Comparison of ENCODE assay signal across 27 cellular contexts in genomic region chr7:27083646-27084045, GRCh38. TPM values are rescaled to one million over a fixed set of nuclear protein-coding genes. Genes with fewer than 3 reads are reported as not detected.
A peak's percentile ranks its signal among the peaks of the same experiment; 100 is the strongest.
DNase-seq lines count a peak whose midpoint lies in the region; ATAC-seq and TF ChIP-seq lines count a peak whose summit lies in the region.
"Had no signal": no experiment of that assay in that cellular context is flagged by ENCODE, and none has a peak within 500 bp of the region (broad histone marks: within the 10 kb centered on the region; RNA-seq: fewer than 3 reads in every experiment).

No MANE protein-coding gene starts in this region.

- no peaks in the 10 kb centered on the region for H3K36me3 ChIP-seq in mucosa of descending colon (ENCODE audit: low read depth)
- H3K36me3 ChIP-seq: heart right ventricle, neutrophil, stomach had no signal

- H3K9me3 ChIP-seq in mucosa of descending colon, result no peaks in the 10 kb centered on the region
- H3K9me3 ChIP-seq: heart right ventricle, neutrophil had no signal

- no peak overlapping the region for H3K4me3 ChIP-seq in mucosa of descending colon
- H3K4me3 ChIP-seq: GM23248, heart right ventricle, stomach had no signal

- H3K4me1 ChIP-seq in mucosa of descending colon (ENCODE audit: low read depth), result peaks cover 7% of the 10 kb centered on the region
- H3K4me1 ChIP-seq: stomach had no signal

- intact Hi-C loops in mucosa of descending colon (cut with DNase I, micrococcal nuclease), result no loop called here
- intact Hi-C loops in cardiac septum (cut with DNase I), result no loop called here

- peak; percentile 37 for DNase-seq in NCI-H1092 treated with DMSO at 0.1 percent for 48 hours (lab: John Stamatoyannopoulos, UW)
- DNase-seq in NCI-H1092 (lab: John Stamatoyannopoulos, UW), result no peak
- DNase-seq in mucosa of descending colon, result no peak
- DNase-seq in NCI-H82 (lab: John Stamatoyannopoulos, UW), result no peak
- no peak for DNase-seq in cardiac septum (ENCODE audit: low spot score)
- DNase-seq: 8988T; activated CD4-positive, alpha-beta T cell treated with anti-CD3 and anti-CD28 coated beads for 36 hours; activated CD8-positive, alpha-beta T cell treated with anti-CD3 and anti-CD28 coated beads, Interleukin-2, amount 10 ng/mL, durations not matched to agents 7 days and 5 days; amygdala; Calu3; GM23248; heart right ventricle; KBM-7; NCI-H1105 treated with DMSO at 0.1 percent for 48 hours; NCI-H1930; NCI-H2227 treated with DMSO at 0.1 percent for 48 hours; NCI-H748 treated with DMSO at 0.1 percent for 48 hours; right cardiac atrium; stimulated activated CD4-positive, alpha-beta T cell treated with anti-CD3 and anti-CD28 coated beads, Interleukin-2, amount 100 ng/mL, for 24 hours; stomach; T-helper 9 cell had no signal

- TF ChIP-seq CTCF in mucosa of descending colon (IDR thresholded peaks at IDR 0.05), result no peak

- ATAC-seq in GM19351 (IDR thresholded peaks at IDR 0.05; ENCODE audit: unreplicated experiment), result peak; percentile 43
- ATAC-seq in HG03520 (IDR thresholded peaks at IDR 0.05; ENCODE audit: unreplicated experiment), result peak; percentile 49
- peak; percentile 34 for ATAC-seq in mucosa of descending colon
- no peak for ATAC-seq in HG03135 (IDR thresholded peaks at IDR 0.05; ENCODE audit: unreplicated experiment)
- ATAC-seq: activated CD4-positive, alpha-beta T cell treated with anti-CD3 and anti-CD28 coated beads for 36 hours; activated CD8-positive, alpha-beta T cell treated with anti-CD3 and anti-CD28 coated beads, Interleukin-2, amount 10 ng/mL, durations not matched to agents 7 days and 5 days; heart right ventricle; right cardiac atrium had no signal

RNA-seq across cellular contexts. Expression of gene HOXA1, which starts 12.2 kb away (rescaled TPM):
- total RNA-seq in mucosa of descending colon (1 to 10 TPM; 1.5 to 2.7 (median 2.1) TPM), cardiac septum (0.19 TPM)
- total RNA-seq: frontal cortex had no signal

RNA-seq across cellular contexts. Expression of gene HOXA2, which starts 18.8 kb away (rescaled TPM):
- total RNA-seq in mucosa of descending colon, result 1 to 10 TPM; 3.2 to 4.3 (median 3.3) TPM
- total RNA-seq in cardiac septum, result 0.30 TPM
- total RNA-seq: activated CD4-positive, alpha-beta T cell treated with anti-CD3 and anti-CD28 coated beads for 36 hours; activated CD8-positive, alpha-beta T cell treated with anti-CD3 and anti-CD28 coated beads, Interleukin-2, amount 10 ng/mL, durations not matched to agents 7 days and 5 days; activated T-helper 2 cell treated with anti-CD3 and anti-CD28 coated beads, Interferon-gamma antibody, Interleukin-2, Interleukin-4, amounts not matched to agents 10 μg/mL and 5 μg/mL and 100 μg/mL, durations not matched to agents 14 hours and 24 hours and 36 hours; frontal cortex; GM23248 had no signal

RNA-seq across cellular contexts. Expression of gene HOXA4, which starts 46.9 kb away (rescaled TPM):
- total RNA-seq in mucosa of descending colon (1 to 10 TPM; 5.9 to 9.5 (median 8.3) TPM), cardiac septum (1.1 TPM)
- total RNA-seq: activated CD8-positive, alpha-beta T cell treated with anti-CD3 and anti-CD28 coated beads, Interleukin-2, amount 10 ng/mL, durations not matched to agents 7 days and 5 days; activated T-helper 2 cell treated with anti-CD3 and anti-CD28 coated beads, Interferon-gamma antibody, Interleukin-2, Interleukin-4, amounts not matched to agents 10 μg/mL and 5 μg/mL and 100 μg/mL, durations not matched to agents 14 hours and 24 hours and 36 hours; frontal cortex had no signal

RNA-seq across cellular contexts. Expression of gene HOXA5, which starts 59.8 kb away (rescaled TPM):
- 10 to 100 TPM; 16.1 to 26.6 (median 23.8) TPM for total RNA-seq in mucosa of descending colon
- total RNA-seq in cardiac septum, result 0.30 TPM
- total RNA-seq: activated CD4-positive, alpha-beta T cell treated with anti-CD3 and anti-CD28 coated beads for 36 hours; activated CD8-positive, alpha-beta T cell treated with anti-CD3 and anti-CD28 coated beads, Interleukin-2, amount 10 ng/mL, durations not matched to agents 7 days and 5 days; activated T-helper 2 cell treated with anti-CD3 and anti-CD28 coated beads, Interferon-gamma antibody, Interleukin-2, Interleukin-4, amounts not matched to agents 10 μg/mL and 5 μg/mL and 100 μg/mL, durations not matched to agents 14 hours and 24 hours and 36 hours; frontal cortex had no signal
